ENCODE assay signal across 10 cellular contexts in genomic region chr6:14316911-14317535, GRCh38.
DNase-seq lines count a peak whose midpoint lies in the region; ATAC-seq lines count a peak whose summit lies in the region.
"Had no signal": no experiment of that assay in that cellular context is flagged by ENCODE, and none has a peak within 500 bp of the region (broad histone marks: within the 10 kb centered on the region; RNA-seq: fewer than 3 reads in every experiment).

No MANE protein-coding gene starts in this region.

- no peak overlapping the region for H3K4me3 Mint-ChIP-seq in activated T-cell treated with anti-CD3 and anti-CD28 coated beads, Interleukin-2, amount 50 U/mL, for 72 hours
- no peak overlapping the region for H3K4me3 Mint-ChIP-seq in activated T-cell treated with anti-CD3 and anti-CD28 coated beads, Interleukin-2, amount 50 U/mL, for 4 hours

- DNase-seq in activated T-cell treated with anti-CD3 and anti-CD28 coated beads, Interleukin-2, amount 50 U/mL, for 72 hours = peak; percentile 15 to 33
- DNase-seq in activated T-cell treated with anti-CD3 and anti-CD28 coated beads, Interleukin-2, amount 50 U/mL, for 4 hours = no peak
- peak; percentile 93 for DNase-seq in NCI-H69 (lab: John Stamatoyannopoulos, UW)
- DNase-seq in fibroblast of peridontal ligament (ENCODE audit: extremely low read depth) = peak; percentile 18
- peak; percentile 14 for DNase-seq in stimulated activated naive CD8-positive, alpha-beta T cell treated with anti-CD3 and anti-CD28 coated beads, Interleukin-15, Interleukin-2, amounts not matched to agents 100 U/mL and 50 U/mL, for 24 hours
- DNase-seq in NCI-H2196 (lab: John Stamatoyannopoulos, UW; ENCODE audit: unreplicated experiment) = no peak
- DNase-seq in DMS153 treated with DMSO at 0.1 percent for 48 hours (lab: John Stamatoyannopoulos, UW; ENCODE audit: unreplicated experiment) = no peak
- no peak for DNase-seq in activated effector memory CD4-positive, alpha-beta T cell treated with Interleukin-2 at 50 U/mL for 16 hours
- DNase-seq: kidney glomerular epithelial cell, tibial artery had no signal

- H3K9me3 Mint-ChIP-seq in activated T-cell treated with anti-CD3 and anti-CD28 coated beads, Interleukin-2, amount 50 U/mL, for 72 hours = no peaks in the 10 kb centered on the region
- no peaks in the 10 kb centered on the region for H3K9me3 Mint-ChIP-seq in activated T-cell treated with anti-CD3 and anti-CD28 coated beads, Interleukin-2, amount 50 U/mL, for 4 hours

- peak; percentile 74 to 76 for ATAC-seq in activated T-cell treated with anti-CD3 and anti-CD28 coated beads, Interleukin-2, amount 50 U/mL, for 72 hours (replicated peaks in 1 of 2)
- no peak for ATAC-seq in activated T-cell treated with anti-CD3 and anti-CD28 coated beads, Interleukin-2, amount 50 U/mL, for 4 hours
- ATAC-seq in stimulated activated naive CD8-positive, alpha-beta T cell treated with anti-CD3 and anti-CD28 coated beads, Interleukin-15, Interleukin-2, amounts not matched to agents 100 U/mL and 50 U/mL, for 24 hours = no peak

- peaks cover 32% of the 10 kb centered on the region for H3K4me1 Mint-ChIP-seq in activated T-cell treated with anti-CD3 and anti-CD28 coated beads, Interleukin-2, amount 50 U/mL, for 72 hours (ENCODE audit: low read depth)
- H3K4me1 Mint-ChIP-seq in activated T-cell treated with anti-CD3 and anti-CD28 coated beads, Interleukin-2, amount 50 U/mL, for 4 hours (ENCODE audit: low read depth) = peaks cover 5% of the 10 kb centered on the region

- H3K27ac Mint-ChIP-seq in activated T-cell treated with anti-CD3 and anti-CD28 coated beads, Interleukin-2, amount 50 U/mL, for 72 hours = no peak overlapping the region

- H3K27me3 Mint-ChIP-seq in activated T-cell treated with anti-CD3 and anti-CD28 coated beads, Interleukin-2, amount 50 U/mL, for 72 hours (ENCODE audit: low read depth) = peaks cover 14% of the 10 kb centered on the region
- H3K27me3 Mint-ChIP-seq in activated T-cell treated with anti-CD3 and anti-CD28 coated beads, Interleukin-2, amount 50 U/mL, for 4 hours (ENCODE audit: low read depth) = no peaks in the 10 kb centered on the region

- H3K36me3 Mint-ChIP-seq in activated T-cell treated with anti-CD3 and anti-CD28 coated beads, Interleukin-2, amount 50 U/mL, for 72 hours (ENCODE audit: insufficient read depth in 2 of 2) = no peaks in the 10 kb centered on the region
- H3K36me3 Mint-ChIP-seq in activated T-cell treated with anti-CD3 and anti-CD28 coated beads, Interleukin-2, amount 50 U/mL, for 4 hours (ENCODE audit: insufficient read depth) = no peaks in the 10 kb centered on the region

Comparison
In these comparisons a context has a peak if more than half of its experiments do, and no peak if none do; other contexts are left out.
1. ATAC-seq: peak in activated T-cell treated with anti-CD3 and anti-CD28 coated beads, Interleukin-2, amount 50 U/mL, for 72 hours (2 of 2); none in activated T-cell treated with anti-CD3 and anti-CD28 coated beads, Interleukin-2, amount 50 U/mL, for 4 hours (0 of 2) and stimulated activated naive CD8-positive, alpha-beta T cell treated with anti-CD3 and anti-CD28 coated beads, Interleukin-15, Interleukin-2, amounts not matched to agents 100 U/mL and 50 U/mL, for 24 hours (single experiment).
2. DNase-seq: peak in activated T-cell treated with anti-CD3 and anti-CD28 coated beads, Interleukin-2, amount 50 U/mL, for 72 hours (2 of 2), NCI-H69 (single experiment), fibroblast of peridontal ligament (single experiment) and stimulated activated naive CD8-positive, alpha-beta T cell treated with anti-CD3 and anti-CD28 coated beads, Interleukin-15, Interleukin-2, amounts not matched to agents 100 U/mL and 50 U/mL, for 24 hours (single experiment); none in activated T-cell treated with anti-CD3 and anti-CD28 coated beads, Interleukin-2, amount 50 U/mL, for 4 hours (single experiment), NCI-H2196 (single experiment), DMS153 treated with DMSO at 0.1 percent for 48 hours (single experiment) and activated effector memory CD4-positive, alpha-beta T cell treated with Interleukin-2 at 50 U/mL for 16 hours (single experiment).